1 cellular context compared by ENCODE assay signal in genomic region chr14:23089498-23090253, GRCh38.
TF ChIP-seq lines count a peak whose summit lies in the region.

No MANE protein-coding gene starts in this region.

TF ChIP-seq in IMR-90, 13 proteins besides CTCF, POLR2A, EP300 and RAD21:
- TF ChIP-seq MAFK (IDR thresholded peaks at IDR 0.05; ENCODE audit: low read depth, low read length): 0 out of 2 replicates have a peak, but pooled peaks have one; percentile 22
- no peak for TF ChIP-seq CEBPB (IDR thresholded peaks at IDR 0.05; ENCODE audit: low read depth, low read length)
